ENCODE assay signal across 21 cellular contexts in the genomic region with DNA sequence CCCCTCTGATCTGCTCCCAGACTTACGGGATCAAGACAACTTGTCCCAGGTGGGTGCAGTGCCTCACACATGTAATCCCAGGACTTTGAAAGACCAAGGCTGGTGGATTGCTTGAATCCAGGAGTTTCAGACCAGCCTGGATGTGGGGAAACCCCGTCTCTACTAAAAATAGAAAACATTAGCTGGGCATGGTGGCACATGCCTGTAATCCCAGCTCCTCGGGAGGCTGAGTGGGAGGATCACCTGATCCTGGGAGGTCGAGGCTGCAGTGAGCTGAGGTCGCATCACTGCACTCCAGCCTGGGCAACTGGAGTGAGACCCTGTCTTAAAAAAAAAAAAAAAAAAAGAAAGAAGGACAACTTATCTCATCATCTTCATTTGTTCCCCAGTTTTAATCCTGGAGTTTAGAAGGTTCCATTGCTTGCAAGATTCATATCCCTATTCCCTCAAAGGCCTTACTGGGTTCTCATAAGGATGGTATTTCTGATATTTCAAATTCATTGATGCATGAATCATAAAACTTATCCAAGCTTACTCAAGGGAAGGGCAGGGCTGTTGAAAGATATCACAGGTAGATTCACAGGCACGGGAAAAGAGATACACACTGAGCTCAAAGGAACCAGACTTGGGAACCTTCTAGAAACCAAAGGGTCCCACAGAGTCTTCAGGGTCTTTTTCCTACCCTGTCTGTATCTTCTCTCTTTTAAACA. TPM values are rescaled to one million over a fixed set of nuclear protein-coding genes. Genes with fewer than 3 reads are reported as not detected.
DNase-seq lines count a peak whose midpoint lies in the region; ATAC-seq, FAIRE-seq and TF ChIP-seq lines count a peak whose summit lies in the region.
"Had no signal": no experiment of that assay in that cellular context is flagged by ENCODE, and none has a peak within 500 bp of the region (broad histone marks: within the 10 kb centered on the region; RNA-seq: fewer than 3 reads in every experiment).

No MANE protein-coding gene starts in this region.

- no peak for FAIRE-seq in GM12891 (lab: Jason Lieb, UNC)

- CTCF ChIA-PET in mammary epithelial cell (lab: Charles Lee; ENCODE audit: low non-redundant PET), result no interaction called here

- peaks cover under 1% of the 10 kb centered on the region for H3K27me3 Mint-ChIP-seq in progenitor cell of endocrine pancreas

- H3K9me3 Mint-ChIP-seq in progenitor cell of endocrine pancreas (ENCODE audit: low read depth), result no peaks in the 10 kb centered on the region

- no peak overlapping the region for H3K9ac ChIP-seq in mammary epithelial cell (ENCODE audit: insufficient read depth, low read length)

- H3K4me1 Mint-ChIP-seq in progenitor cell of endocrine pancreas (ENCODE audit: low read depth), result peaks cover 12% of the 10 kb centered on the region

- DNase-seq in mammary epithelial cell (peak; percentile 47), breast epithelium (ENCODE audit: low spot score in 2 of 2) (no peak), kidney glomerular epithelial cell (lab: John Stamatoyannopoulos, UW) (peak; percentile 40), progenitor cell of endocrine pancreas (ENCODE audit: low spot score, unreplicated experiment) (no peak), GM12891 (ENCODE audit: insufficient read length, low spot score) (no peak), NCI-H2081 (lab: John Stamatoyannopoulos, UW) (no peak)
- DNase-seq in central memory CD4-positive, alpha-beta T cell, result no peak
- DNase-seq: DMS153, GOT3, IMR-90, Karpas-422, MG63, NCI-H1092, NCI-H146, NCI-H2081 treated with DMSO at 0.1 percent for 48 hours, NCI-H2227 treated with DMSO at 0.1 percent for 48 hours had no signal

- no peak overlapping the region for H3K4me3 Mint-ChIP-seq in progenitor cell of endocrine pancreas (ENCODE audit: low read depth)

- H3K36me3 ChIP-seq in mammary epithelial cell (ENCODE audit: insufficient read depth, low read length) (peaks cover under 1% of the 10 kb centered on the region), breast epithelium (no peaks in the 10 kb centered on the region)
- H3K36me3 ChIP-seq: MG63 had no signal

- H3K27ac ChIP-seq in mammary epithelial cell (ENCODE audit: insufficient read depth, low read depth, low read length) (no peak overlapping the region), breast epithelium (no peak overlapping the region)

- no TSS peak for BruUV-seq in mammary epithelial cell (replicated peaks; lab: Mats Ljungman, UMichigan)

- no peak overlapping the region for H2AFZ ChIP-seq in mammary epithelial cell (ENCODE audit: low read depth, low read length)

- intact Hi-C loops in mammary epithelial cell (cut with micrococcal nuclease), result no loop called here
- intact Hi-C loops in breast epithelium (cut with DNase I; ENCODE audit: low total_unique reads), result no loop called here

- H3K79me2 ChIP-seq in mammary epithelial cell (ENCODE audit: insufficient read depth, low read length), result peaks cover 64% of the 10 kb centered on the region

- H3K27ac Mint-ChIP-seq in progenitor cell of endocrine pancreas, result peak overlapping the region; percentile 56

- H3K36me3 Mint-ChIP-seq in progenitor cell of endocrine pancreas (ENCODE audit: insufficient read depth), result no peaks in the 10 kb centered on the region

- TF ChIP-seq POLR2A in breast epithelium (IDR thresholded peaks at IDR 0.05), result no peak
- TF ChIP-seq POLR2A in GM12891 (IDR thresholded peaks at IDR 0.05; ENCODE audit: low read depth, low read length), result no peak

- H3K4me3 ChIP-seq in mammary epithelial cell (replicated peaks in 1 of 3; ENCODE audit: insufficient read depth in 1 of 3, low read depth in 2 of 3, low read length in 3 of 3) (no peak overlapping the region), breast epithelium (no peak overlapping the region)
- H3K4me3 ChIP-seq: MG63 had no signal

- WGBS in mammary epithelial cell (ENCODE audit: low coverage, missing lambda C conversion rate), result 68% methylated on average over 4 of the region's 6 CpGs

- dilution Hi-C loops in mammary epithelial cell (cut with HindIII; ENCODE audit: low sequenced_read_pairs), result no loop called here

- in situ Hi-C loops in mammary epithelial cell (cut with MboI; ENCODE audit: low sequenced_read_pairs in 2 of 2), result no loop called here

- H3K9me3 ChIP-seq in mammary epithelial cell (replicated peaks; ENCODE audit: insufficient read depth, low read length), result no peaks in the 10 kb centered on the region
- H3K9me3 ChIP-seq in breast epithelium, result no peaks in the 10 kb centered on the region
- H3K9me3 ChIP-seq: MG63 had no signal

- H3K4me1 ChIP-seq in mammary epithelial cell (ENCODE audit: insufficient read depth, low read length) (peaks cover 34% of the 10 kb centered on the region), breast epithelium (peaks cover 3 to 5% of the 10 kb centered on the region in 2 donors)

- H4K20me1 ChIP-seq in mammary epithelial cell (ENCODE audit: insufficient read depth, low read length), result no peaks in the 10 kb centered on the region

- no peaks in the 10 kb centered on the region for H3K27me3 ChIP-seq in mammary epithelial cell (ENCODE audit: insufficient read depth, low read length)
- H3K27me3 ChIP-seq in breast epithelium, result no peaks in the 10 kb centered on the region
- H3K27me3 ChIP-seq: MG63 had no signal

- ATAC-seq in HG02678 (IDR thresholded peaks at IDR 0.05; ENCODE audit: unreplicated experiment), result no peak
- ATAC-seq: Right ventricle myocardium inferior had no signal

- TF ChIP-seq CTCF in mammary epithelial cell (conservative IDR thresholded peaks at IDR 0.05 in 1 of 2, IDR thresholded peaks at IDR 0.05 in 1 of 2; ENCODE audit: extremely low read depth in 1 of 2, insufficient read depth in 1 of 2, low read depth in 1 of 2, low read length in 2 of 2) (no peak), breast epithelium (IDR thresholded peaks at IDR 0.05) (no peak), progenitor cell of endocrine pancreas (IDR thresholded peaks at IDR 0.05; ENCODE audit: unreplicated experiment) (no peak)

- H3K4me2 ChIP-seq in mammary epithelial cell (ENCODE audit: insufficient read depth, low read depth, low read length), result no peak overlapping the region

TF ChIP-seq in GM12891, 5 proteins besides CTCF, POLR2A, EP300 and RAD21:
- TF ChIP-seq POLR2AphosphoS5 (IDR thresholded peaks at IDR 0.05; ENCODE audit: low read depth, low read length), result no peak
- TF ChIP-seq SPI1 (IDR thresholded peaks at IDR 0.05; ENCODE audit: low read depth, low read length), result no peak

RNA-seq across cellular contexts. Expression of gene ENDOD1, which starts 14.6 kb away (rescaled TPM):
- 100 to 1,000 TPM in 1 of 2 donors, 10 to 100 TPM in 1; 47.9 to 206 TPM for total RNA-seq in mammary epithelial cell
- 37.2 TPM for polyA plus RNA-seq in mammary epithelial cell
- 66.9 TPM for polyA minus RNA-seq in mammary epithelial cell
- total RNA-seq in breast epithelium, result 10 to 100 TPM; 19.7 to 49.8 (median 48.7) TPM
- 2.1 and 2.7 TPM in 2 replicates for total RNA-seq in progenitor cell of endocrine pancreas
- polyA plus RNA-seq in GM12891 (2012; ENCODE audit: low read depth, missing spikeins), result 6.6 TPM

RNA-seq across cellular contexts. Expression of gene SRSF8, which starts 37.6 kb away (rescaled TPM):
- total RNA-seq in mammary epithelial cell (10 to 100 TPM; 47.2 to 48.5 TPM), breast epithelium (10 to 100 TPM; 35.4 to 52.4 (median 36.1) TPM), progenitor cell of endocrine pancreas (42.4 and 43.4 TPM in 2 replicates)
- 29.3 TPM for polyA plus RNA-seq in mammary epithelial cell
- 2.9 TPM for polyA minus RNA-seq in mammary epithelial cell
- 21.7 TPM for polyA plus RNA-seq in GM12891 (2012; ENCODE audit: low read depth, missing spikeins)

RNA-seq across cellular contexts. Expression of gene KDM4F, which starts 55.1 kb away (rescaled TPM):
- not detected for total RNA-seq in mammary epithelial cell
- polyA plus RNA-seq in mammary epithelial cell, result not detected
- not detected for polyA minus RNA-seq in mammary epithelial cell
- total RNA-seq in breast epithelium, result not detected
- not detected in 2 replicates for total RNA-seq in progenitor cell of endocrine pancreas
- not detected for polyA plus RNA-seq in GM12891 (2012; ENCODE audit: low read depth, missing spikeins)
- total RNA-seq: A172, HT1080, IMR-90, Right ventricle myocardium inferior had no signal
- polyA plus RNA-seq: BJ, IMR-90 had no signal

Comparison
In these comparisons a context has a peak if more than half of its experiments do, and no peak if none do; other contexts are left out.
1. DNase-seq: peak in mammary epithelial cell (single experiment) and kidney glomerular epithelial cell (single experiment); none in breast epithelium (0 of 2), progenitor cell of endocrine pancreas (single experiment), GM12891 (single experiment), central memory CD4-positive, alpha-beta T cell (single experiment) and NCI-H2081 (0 of 2).